In genomic region chr4:185870437-185870836, GRCh38 we compare ENCODE assay signal across 14 cellular contexts. TPM values are rescaled to one million over a fixed set of nuclear protein-coding genes. Genes with fewer than 3 reads are reported as not detected.
"Had no signal": no experiment of that assay in that cellular context is flagged by ENCODE, and none has a peak within 500 bp of the region (broad histone marks: within the 10 kb centered on the region; RNA-seq: fewer than 3 reads in every experiment).

No MANE protein-coding gene starts in this region.

- DNase-seq: effector memory CD4-positive, alpha-beta T cell; kidney; left cardiac atrium; sigmoid colon; stimulated activated naive CD4-positive, alpha-beta T cell; stomach; trophoblast cell had no signal

- ATAC-seq: esophagus mucosa; natural killer cell treated with Interleukin-12 subunit alpha and Interleukin-12 subunit beta and Interleukin-15 and Interleukin-18, amount 100 ng/mL, for 72 hours had no signal

- H3K4me3 ChIP-seq: hepatocyte, prostate gland, sigmoid colon, skin epidermis, stomach, thoracic aorta had no signal

- H3K27me3 ChIP-seq: hepatocyte, sigmoid colon, stomach had no signal

- H3K27ac ChIP-seq: hepatocyte, parathyroid adenoma, prostate gland, sigmoid colon, skin epidermis, thoracic aorta had no signal

- H3K9me3 ChIP-seq: prostate gland, sigmoid colon, stomach, thoracic aorta had no signal

- H3K36me3 ChIP-seq: prostate gland, sigmoid colon, stomach, thoracic aorta had no signal

- H3K4me1 ChIP-seq: parathyroid adenoma, sigmoid colon had no signal

RNA-seq across cellular contexts. Expression of gene SORBS2, which starts 58.4 kb away (rescaled TPM):
- total RNA-seq: natural killer cell treated with Interleukin-12 subunit alpha and Interleukin-12 subunit beta and Interleukin-15 and Interleukin-18, amount 100 ng/mL, for 72 hours had no signal
